In genomic region chr11:70016666-70017347, GRCh38 we compare ENCODE assay signal across 16 cellular contexts.
DNase-seq lines count a peak whose midpoint lies in the region; ATAC-seq lines count a peak whose summit lies in the region.
"Had no signal": no experiment of that assay in that cellular context is flagged by ENCODE, and none has a peak within 500 bp of the region (broad histone marks: within the 10 kb centered on the region; RNA-seq: fewer than 3 reads in every experiment).

No MANE protein-coding gene starts in this region.

- DNase-seq in GM23248 (peak; percentile 76), SJSA1 (ENCODE audit: low read depth in 1 of 2, low spot score in 2 of 2) (peak; percentile 96), epithelial cell of prostate (ENCODE audit: low read depth, low spot score) (peak; percentile 29), NCI-H146 treated with DMSO at 0.1 percent for 48 hours (lab: John Stamatoyannopoulos, UW; ENCODE audit: unreplicated experiment) (no peak), NCI-H446 treated with DMSO at 0.1 percent for 48 hours (lab: John Stamatoyannopoulos, UW) (no peak)
- no peak for DNase-seq in stimulated activated naive B cell treated with anti-CD40 and anti-IgM and Interleukin-4, amounts not matched to agents 10 μg/mL and 1 μg/mL and 100 μg/mL, for 72 hours
- DNase-seq in activated naive CD4-positive, alpha-beta T cell treated with anti-CD3 and anti-CD28 coated beads, Interleukin-2, amount 50 U/mL, for 16 hours: no peak
- DNase-seq: activated CD8-positive, alpha-beta memory T cell treated with anti-CD3 and anti-CD28 coated beads, Interleukin-2, amount 10 ng/mL, durations not matched to agents 7 days and 5 days; activated naive CD8-positive, alpha-beta T cell treated with anti-CD3 and anti-CD28 coated beads, Interleukin-2, amount 50 U/mL, for 24 hours; DMS 273 treated with DMSO at 0.1 percent for 48 hours; KG1; stimulated activated CD4-positive, alpha-beta T cell treated with anti-CD3 and anti-CD28 coated beads, Interleukin-2, amount 100 ng/mL, for 48 hours; stimulated activated naive CD8-positive, alpha-beta T cell treated with anti-CD3 and anti-CD28 coated beads, Interleukin-15, Interleukin-2, amounts not matched to agents 100 U/mL and 50 U/mL, for 24 hours had no signal

- no peaks in the 10 kb centered on the region for H3K36me3 ChIP-seq in GM23248 (ENCODE audit: low read depth)
- no peaks in the 10 kb centered on the region for H3K36me3 ChIP-seq in SJSA1
- H3K36me3 ChIP-seq: Peyer's patch, prostate gland had no signal

- H3K27me3 Mint-ChIP-seq in stimulated activated naive B cell treated with anti-CD40 and anti-IgM and Interleukin-4, amounts not matched to agents 10 μg/mL and 1 μg/mL and 100 μg/mL, for 72 hours: peaks cover 0 to 4% of the 10 kb centered on the region in 2 donors

- peaks cover 2 to 12% of the 10 kb centered on the region in 2 donors for H3K4me1 Mint-ChIP-seq in stimulated activated naive B cell treated with anti-CD40 and anti-IgM and Interleukin-4, amounts not matched to agents 10 μg/mL and 1 μg/mL and 100 μg/mL, for 72 hours
- H3K4me1 Mint-ChIP-seq: activated naive CD8-positive, alpha-beta T cell treated with anti-CD3 and anti-CD28 coated beads, Interleukin-2, amount 50 U/mL, for 24 hours had no signal

- peak; percentile 25 to 27 for ATAC-seq in stimulated activated naive B cell treated with anti-CD40 and anti-IgM and Interleukin-4, amounts not matched to agents 10 μg/mL and 1 μg/mL and 100 μg/mL, for 72 hours (replicated peaks)
- no peak for ATAC-seq in GM21786 (IDR thresholded peaks at IDR 0.05; ENCODE audit: unreplicated experiment)
- ATAC-seq: activated CD8-positive, alpha-beta memory T cell treated with anti-CD3 and anti-CD28 coated beads, Interleukin-2, amount 10 ng/mL, durations not matched to agents 7 days and 5 days; activated naive CD8-positive, alpha-beta T cell treated with anti-CD3 and anti-CD28 coated beads, Interleukin-2, amount 50 U/mL, for 24 hours; stimulated activated naive CD8-positive, alpha-beta T cell treated with anti-CD3 and anti-CD28 coated beads, Interleukin-15, Interleukin-2, amounts not matched to agents 100 U/mL and 50 U/mL, for 24 hours had no signal

- H3K4me2 ChIP-seq in GM23248 (ENCODE audit: unreplicated experiment): peak overlapping the region; percentile 54

- H3K4me3 Mint-ChIP-seq in stimulated activated naive B cell treated with anti-CD40 and anti-IgM and Interleukin-4, amounts not matched to agents 10 μg/mL and 1 μg/mL and 100 μg/mL, for 72 hours: no peak overlapping the region
- H3K4me3 Mint-ChIP-seq: activated CD8-positive, alpha-beta memory T cell treated with anti-CD3 and anti-CD28 coated beads, Interleukin-2, amount 10 ng/mL, durations not matched to agents 7 days and 5 days; activated naive CD8-positive, alpha-beta T cell treated with anti-CD3 and anti-CD28 coated beads, Interleukin-2, amount 50 U/mL, for 24 hours had no signal

- no peaks in the 10 kb centered on the region for H3K9me3 Mint-ChIP-seq in stimulated activated naive B cell treated with anti-CD40 and anti-IgM and Interleukin-4, amounts not matched to agents 10 μg/mL and 1 μg/mL and 100 μg/mL, for 72 hours
- H3K9me3 Mint-ChIP-seq: activated naive CD8-positive, alpha-beta T cell treated with anti-CD3 and anti-CD28 coated beads, Interleukin-2, amount 50 U/mL, for 24 hours had no signal

- no peaks in the 10 kb centered on the region for H3K79me2 ChIP-seq in GM23248 (ENCODE audit: insufficient read depth)

- no peak overlapping the region for H2AFZ ChIP-seq in GM23248

- WGBS in GM23248 (ENCODE audit: low coverage in 1 of 2, low lambda C conversion rate in 2 of 2, missing lambda C conversion rate in 2 of 2), 2 experiments: 27 to 29% methylated on average over 13 of the region's 13 CpGs

- H3K9ac ChIP-seq in GM23248: peak overlapping the region; percentile 31; the same call in 1 of the 2 replicates

- H4K20me1 ChIP-seq in GM23248 (ENCODE audit: insufficient read depth): no peaks in the 10 kb centered on the region

- H3K27ac ChIP-seq in GM23248 (peak overlapping the region; percentile 46), SJSA1 (peak overlapping the region; percentile 74), epithelial cell of prostate (peak overlapping the region; percentile 80)
- H3K27ac ChIP-seq: Peyer's patch, prostate gland had no signal

- H3K27me3 ChIP-seq in GM23248 (replicated peaks; ENCODE audit: insufficient read depth) (no peaks in the 10 kb centered on the region), SJSA1 (replicated peaks) (no peaks in the 10 kb centered on the region)
- H3K27me3 ChIP-seq: Peyer's patch had no signal

- no peak overlapping the region for H3K27ac Mint-ChIP-seq in stimulated activated naive B cell treated with anti-CD40 and anti-IgM and Interleukin-4, amounts not matched to agents 10 μg/mL and 1 μg/mL and 100 μg/mL, for 72 hours
- H3K27ac Mint-ChIP-seq: activated CD8-positive, alpha-beta memory T cell treated with anti-CD3 and anti-CD28 coated beads, Interleukin-2, amount 10 ng/mL, durations not matched to agents 7 days and 5 days; activated naive CD8-positive, alpha-beta T cell treated with anti-CD3 and anti-CD28 coated beads, Interleukin-2, amount 50 U/mL, for 24 hours had no signal

- in situ Hi-C loops in GM23248 (cut with MboI): no loop called here

- no peaks in the 10 kb centered on the region for H3K9me2 ChIP-seq in GM23248 (ENCODE audit: insufficient read depth)

- H3F3A ChIP-seq in GM23248 (ENCODE audit: insufficient read depth): no peaks in the 10 kb centered on the region

- H3K4me1 ChIP-seq in GM23248 (ENCODE audit: insufficient read depth) (peaks cover 21% of the 10 kb centered on the region), SJSA1 (replicated peaks) (peaks cover 36% of the 10 kb centered on the region)
- H3K4me1 ChIP-seq: Peyer's patch, prostate gland had no signal

- H3K9me3 ChIP-seq in GM23248 (ENCODE audit: low read depth) (no peaks in the 10 kb centered on the region), SJSA1 (replicated peaks) (no peaks in the 10 kb centered on the region; the same call in 1 of the 2 replicates)
- H3K9me3 ChIP-seq: Peyer's patch, prostate gland had no signal

- H3K36me3 Mint-ChIP-seq in stimulated activated naive B cell treated with anti-CD40 and anti-IgM and Interleukin-4, amounts not matched to agents 10 μg/mL and 1 μg/mL and 100 μg/mL, for 72 hours: no peaks in the 10 kb centered on the region
- H3K36me3 Mint-ChIP-seq: activated CD8-positive, alpha-beta memory T cell treated with anti-CD3 and anti-CD28 coated beads, Interleukin-2, amount 10 ng/mL, durations not matched to agents 7 days and 5 days had no signal

- H3K4me3 ChIP-seq in GM23248: 0 out of 2 replicates have a peak overlapping the region, but pooled peaks have one; percentile 24
- no peak overlapping the region for H3K4me3 ChIP-seq in SJSA1
- H3K4me3 ChIP-seq: Peyer's patch, prostate gland had no signal

Comparison
In these comparisons a context has a peak if more than half of its experiments do, and no peak if none do; other contexts are left out.
1. DNase-seq: peak in GM23248 (single experiment), SJSA1 (2 of 2) and epithelial cell of prostate (single experiment); none in stimulated activated naive B cell treated with anti-CD40 and anti-IgM and Interleukin-4, amounts not matched to agents 10 μg/mL and 1 μg/mL and 100 μg/mL, for 72 hours (single experiment), NCI-H146 treated with DMSO at 0.1 percent for 48 hours (single experiment), activated naive CD4-positive, alpha-beta T cell treated with anti-CD3 and anti-CD28 coated beads, Interleukin-2, amount 50 U/mL, for 16 hours (single experiment) and NCI-H446 treated with DMSO at 0.1 percent for 48 hours (single experiment).
2. Peak in every context shown above with its lines, with median percentiles within 50 percentile points of each other: H3K27ac ChIP-seq.